Comparison of ENCODE assay signal across 19 cellular contexts in the genomic region with DNA sequence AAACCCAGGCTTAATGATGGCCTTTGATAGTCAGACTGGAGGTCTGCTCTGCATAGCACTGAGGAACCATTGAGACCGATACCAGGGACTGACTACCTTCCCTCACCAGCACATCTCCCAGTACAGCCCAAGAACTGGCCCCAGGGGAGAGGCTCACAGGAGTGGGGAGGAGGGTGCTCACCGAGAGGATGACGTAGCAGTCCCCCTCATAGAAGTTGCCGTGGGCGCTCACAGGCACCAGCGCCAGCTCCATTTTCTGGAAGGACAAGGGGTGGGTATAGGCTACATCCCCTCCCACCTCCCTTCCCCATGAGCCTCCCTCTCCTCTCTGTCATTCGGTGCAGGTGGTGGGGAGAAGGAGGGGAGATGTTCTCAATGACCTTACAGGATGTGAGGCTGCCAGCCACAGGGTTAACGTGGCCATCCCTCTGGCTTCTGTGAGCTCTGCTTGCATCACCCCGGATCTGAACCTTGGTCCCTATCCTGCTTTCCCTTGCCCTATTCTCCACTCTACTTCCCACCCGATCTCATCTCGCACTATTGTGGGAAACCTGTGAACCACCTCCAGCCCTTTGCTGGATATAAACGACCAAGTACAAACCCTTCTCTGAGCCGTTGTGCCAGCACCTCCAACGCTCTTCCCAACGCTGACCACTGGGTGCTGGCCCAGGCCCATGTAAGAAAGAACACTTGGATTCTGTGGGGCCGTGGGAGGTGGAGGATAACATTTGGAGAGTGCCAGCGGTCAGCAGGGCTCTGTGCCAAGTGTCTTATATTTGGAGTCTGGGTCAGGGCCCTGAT. TPM values are rescaled to one million over a fixed set of nuclear protein-coding genes. Genes with fewer than 3 reads are reported as not detected.
DNase-seq lines count a peak whose midpoint lies in the region; ATAC-seq and TF ChIP-seq lines count a peak whose summit lies in the region.
"Had no signal": no experiment of that assay in that cellular context is flagged by ENCODE, and none has a peak within 500 bp of the region (broad histone marks: within the 10 kb centered on the region; RNA-seq: fewer than 3 reads in every experiment).

No MANE protein-coding gene starts in this region.

- no peak for TF ChIP-seq EP300 in stomach (IDR thresholded peaks at IDR 0.05)

- peaks cover 30% of the 10 kb centered on the region for H3K4me1 ChIP-seq in right cardiac atrium (ENCODE audit: control insufficient read depth, insufficient read depth, low read length)
- peaks cover 0 to 14% of the 10 kb centered on the region in 2 donors for H3K4me1 ChIP-seq in uterus
- peaks cover 15 to 69% (median 33%) of the 10 kb centered on the region in 4 donors for H3K4me1 ChIP-seq in stomach

- H3K36me3 ChIP-seq in uterus = no peaks in the 10 kb centered on the region
- H3K36me3 ChIP-seq in stomach = peaks cover 19 to 52% (median 44%) of the 10 kb centered on the region in 4 donors

- DNase-seq in right cardiac atrium = peak in 2 of 3 donors; percentile 57 to 74
- DNase-seq in Right ventricle myocardium inferior (ENCODE audit: missing footprints) = no peak
- DNase-seq in effector memory CD8-positive, alpha-beta T cell = no peak
- DNase-seq in uterus = peak; percentile 44 to 58
- no peak for DNase-seq in stomach
- DNase-seq: ACHN; activated CD4-positive, alpha-beta T cell treated with anti-CD3 and anti-CD28 coated beads for 36 hours; activated CD8-positive, alpha-beta memory T cell treated with anti-CD3 and anti-CD28 coated beads, Interleukin-2, amount 50 U/mL, for 48 hours; activated naive CD4-positive, alpha-beta T cell treated with anti-CD3 and anti-CD28 coated beads, Interleukin-2, amount 10 ng/mL, durations not matched to agents 7 days and 5 days; HCEC 1CT; NCI-H1092; nucleus accumbens; SHP77 treated with DMSO at 0.1 percent for 48 hours; small intestine had no signal

- H3K27ac ChIP-seq in right cardiac atrium (ENCODE audit: low read length) (no peak overlapping the region), uterus (peak overlapping the region in 1 of 2 donors; percentile 43), stomach (no peak overlapping the region)
- H3K27ac ChIP-seq: gastroesophageal sphincter had no signal

- H3K27me3 ChIP-seq in right cardiac atrium (ENCODE audit: control insufficient read depth, insufficient read depth) (no peaks in the 10 kb centered on the region), uterus (no peaks in the 10 kb centered on the region), stomach (no peaks in the 10 kb centered on the region)
- H3K27me3 ChIP-seq: gastroesophageal sphincter had no signal

- no peaks in the 10 kb centered on the region for H3K9me3 ChIP-seq in right cardiac atrium (ENCODE audit: control insufficient read depth, low read length)
- H3K9me3 ChIP-seq in uterus = no peaks in the 10 kb centered on the region
- no peaks in the 10 kb centered on the region for H3K9me3 ChIP-seq in stomach
- H3K9me3 ChIP-seq: gastroesophageal sphincter had no signal

- intact Hi-C loops in right cardiac atrium (cut with DNase I) = no loop called here
- intact Hi-C loops in Right ventricle myocardium inferior (cut with DNase I) = no loop called here
- intact Hi-C loops in uterus (cut with DNase I; ENCODE audit: low total_unique reads) = no loop called here
- intact Hi-C loops in stomach (cut with DNase I; ENCODE audit: low total_unique reads) = no loop called here

- no peak overlapping the region for H3K4me3 ChIP-seq in right cardiac atrium (ENCODE audit: low read length)
- H3K4me3 ChIP-seq in uterus = no peak overlapping the region
- no peak overlapping the region for H3K4me3 ChIP-seq in stomach
- H3K4me3 ChIP-seq: gastroesophageal sphincter had no signal

- ATAC-seq in right cardiac atrium (peak in 1 of 2 donors; percentile 12), Right ventricle myocardium inferior (no peak), GM19351 (IDR thresholded peaks at IDR 0.05; ENCODE audit: unreplicated experiment) (no peak), GM21390 (IDR thresholded peaks at IDR 0.05; ENCODE audit: unreplicated experiment) (no peak)
- no peak for ATAC-seq in effector memory CD8-positive, alpha-beta T cell (replicated peaks)
- ATAC-seq: activated CD4-positive, alpha-beta T cell treated with anti-CD3 and anti-CD28 coated beads for 36 hours; gastroesophageal sphincter had no signal

- H3K27ac Mint-ChIP-seq in effector memory CD8-positive, alpha-beta T cell = peak overlapping the region; percentile 41 to 49
- H3K27ac Mint-ChIP-seq in nephron = peak overlapping the region; percentile 31 to 75 (median 49)
- H3K27ac Mint-ChIP-seq: activated CD4-positive, alpha-beta T cell treated with anti-CD3 and anti-CD28 coated beads for 36 hours; activated naive CD4-positive, alpha-beta T cell treated with anti-CD3 and anti-CD28 coated beads, Interleukin-2, amount 10 ng/mL, durations not matched to agents 7 days and 5 days; mesothelial cell of epicardium had no signal

- 55% methylated on average over 17 of the region's 17 CpGs for WGBS in right cardiac atrium
- WGBS in stomach, 5 donors = 56 to 71% (median 65%) methylated on average over 17 of the region's 17 CpGs

- no peak for TF ChIP-seq CTCF in nephron (IDR thresholded peaks at IDR 0.05; ENCODE audit: unreplicated experiment in 3 of 3)
- peak in 2 of 4 experiments; percentile 5 to 15 for TF ChIP-seq CTCF in uterus (IDR thresholded peaks at IDR 0.05)
- no peak for TF ChIP-seq CTCF in stomach (IDR thresholded peaks at IDR 0.05)

- H3K4me3 Mint-ChIP-seq in effector memory CD8-positive, alpha-beta T cell = no peak overlapping the region
- H3K4me3 Mint-ChIP-seq in nephron = no peak overlapping the region
- H3K4me3 Mint-ChIP-seq: activated CD4-positive, alpha-beta T cell treated with anti-CD3 and anti-CD28 coated beads for 36 hours; activated naive CD4-positive, alpha-beta T cell treated with anti-CD3 and anti-CD28 coated beads, Interleukin-2, amount 10 ng/mL, durations not matched to agents 7 days and 5 days; mesothelial cell of epicardium had no signal

- no peaks in the 10 kb centered on the region for H3K9me3 Mint-ChIP-seq in effector memory CD8-positive, alpha-beta T cell
- no peaks in the 10 kb centered on the region for H3K9me3 Mint-ChIP-seq in nephron
- H3K9me3 Mint-ChIP-seq: activated naive CD4-positive, alpha-beta T cell treated with anti-CD3 and anti-CD28 coated beads, Interleukin-2, amount 10 ng/mL, durations not matched to agents 7 days and 5 days; mesothelial cell of epicardium had no signal

- H3K4me1 Mint-ChIP-seq in effector memory CD8-positive, alpha-beta T cell (ENCODE audit: low read depth in 2 of 2) = no peaks in the 10 kb centered on the region
- H3K4me1 Mint-ChIP-seq in nephron = peaks cover 34% of the 10 kb centered on the region
- H3K4me1 Mint-ChIP-seq: activated CD4-positive, alpha-beta T cell treated with anti-CD3 and anti-CD28 coated beads for 36 hours; activated naive CD4-positive, alpha-beta T cell treated with anti-CD3 and anti-CD28 coated beads, Interleukin-2, amount 10 ng/mL, durations not matched to agents 7 days and 5 days; mesothelial cell of epicardium had no signal

- no peaks in the 10 kb centered on the region for H3K27me3 Mint-ChIP-seq in effector memory CD8-positive, alpha-beta T cell
- H3K27me3 Mint-ChIP-seq in nephron (ENCODE audit: low read depth) = no peaks in the 10 kb centered on the region
- H3K27me3 Mint-ChIP-seq: activated CD4-positive, alpha-beta T cell treated with anti-CD3 and anti-CD28 coated beads for 36 hours; activated naive CD4-positive, alpha-beta T cell treated with anti-CD3 and anti-CD28 coated beads, Interleukin-2, amount 10 ng/mL, durations not matched to agents 7 days and 5 days had no signal

- TF ChIP-seq POLR2A in uterus (IDR thresholded peaks at IDR 0.05) = no peak
- no peak for TF ChIP-seq POLR2A in stomach (IDR thresholded peaks at IDR 0.05)

- peaks cover 1% of the 10 kb centered on the region for H3K36me3 Mint-ChIP-seq in effector memory CD8-positive, alpha-beta T cell (ENCODE audit: insufficient read depth)
- peaks cover 18% of the 10 kb centered on the region for H3K36me3 Mint-ChIP-seq in nephron (ENCODE audit: low read depth)

RNA-seq across cellular contexts. Expression of gene AVIL, which starts 4.4 kb away (rescaled TPM):
- total RNA-seq in right cardiac atrium = 1 to 10 TPM; 2.6 to 4.1 (median 3.2) TPM
- polyA plus RNA-seq in right cardiac atrium = 3.2 TPM
- 2.1 TPM for total RNA-seq in Right ventricle myocardium inferior
- total RNA-seq in uterus = 10 to 100 TPM in 1 of 4 donors, 1 to 10 TPM in 2, not detected in 1; 4.4 to 21.8 (median 5.1) TPM
- 1 to 10 TPM in 4 of 5 donors, under 1 TPM in 1; 0.45 to 5.8 (median 4.1) TPM for total RNA-seq in stomach
- polyA plus RNA-seq in stomach = 1 to 10 TPM; 1.5 to 5.9 (median 2.3) TPM

RNA-seq across cellular contexts. Expression of gene TSFM, which starts 31.6 kb away (rescaled TPM):
- 10 to 100 TPM; 28.9 to 36.1 (median 33.0) TPM for total RNA-seq in right cardiac atrium
- polyA plus RNA-seq in right cardiac atrium = 50.7 TPM
- 48.2 TPM for total RNA-seq in Right ventricle myocardium inferior
- total RNA-seq in uterus = 10 to 100 TPM in 3 of 4 donors, 1 to 10 TPM in 1; 8.2 to 22.3 (median 16.7) TPM
- total RNA-seq in stomach = 10 to 100 TPM in 2 of 5 donors, 1 to 10 TPM in 3; 2.3 to 13.8 (median 8.0) TPM
- polyA plus RNA-seq in stomach = 10 to 100 TPM; 32.0 to 39.3 (median 37.0) TPM

RNA-seq across cellular contexts. Expression of gene CTDSP2, which starts 32.4 kb away (rescaled TPM):
- total RNA-seq in right cardiac atrium (100 to 1,000 TPM in 2 of 4 donors, 10 to 100 TPM in 2; 94.3 to 116 (median 103) TPM), Right ventricle myocardium inferior (105 TPM), uterus (100 to 1,000 TPM in 2 of 4 donors, 10 to 100 TPM in 2; 66.2 to 212 (median 90.9) TPM), stomach (100 to 1,000 TPM in 2 of 5 donors, 10 to 100 TPM in 3; 64.6 to 152 (median 82.4) TPM)
- polyA plus RNA-seq in right cardiac atrium (41.7 TPM), stomach (10 to 100 TPM; 28.4 to 67.4 (median 65.4) TPM)

RNA-seq across cellular contexts. Expression of gene EEF1AKMT3, which starts 41.8 kb away (rescaled TPM):
- total RNA-seq in right cardiac atrium (1 to 10 TPM; 2.1 to 3.1 (median 2.6) TPM), Right ventricle myocardium inferior (1.2 TPM), uterus (10 to 100 TPM in 2 of 4 donors, 1 to 10 TPM in 2; 2.3 to 15.5 (median 11.5) TPM), stomach (10 to 100 TPM in 4 of 5 donors, 1 to 10 TPM in 1; 4.0 to 61.4 (median 16.4) TPM)
- polyA plus RNA-seq in right cardiac atrium (0.95 TPM), stomach (1 to 10 TPM; 3.3 to 5.2 (median 3.5) TPM)

RNA-seq across cellular contexts. Expression of gene METTL1, which starts 42.3 kb away (rescaled TPM):
- total RNA-seq in right cardiac atrium (10 to 100 TPM in 1 of 4 donors, 1 to 10 TPM in 3; 5.7 to 15.8 (median 8.5) TPM), Right ventricle myocardium inferior (7.0 TPM), uterus (10 to 100 TPM in 3 of 4 donors, 1 to 10 TPM in 1; 5.1 to 22.4 (median 18.0) TPM), stomach (10 to 100 TPM in 3 of 5 donors, 1 to 10 TPM in 2; 4.4 to 37.9 (median 13.2) TPM)
- polyA plus RNA-seq in right cardiac atrium (6.3 TPM), stomach (10 to 100 TPM; 13.7 to 24.7 (median 20.2) TPM)

Comparison
In these comparisons a context has a peak if more than half of its experiments do, and no peak if none do; other contexts are left out.
1. DNase-seq: peak in right cardiac atrium (2 of 3) and uterus (2 of 2); none in Right ventricle myocardium inferior (single experiment), effector memory CD8-positive, alpha-beta T cell (0 of 3) and stomach (single experiment).